30 cellular contexts compared by ENCODE assay signal in genomic region chr5:25128606-25129005, GRCh38.
"Had no signal": no experiment of that assay in that cellular context is flagged by ENCODE, and none has a peak within 500 bp of the region (broad histone marks: within the 10 kb centered on the region; RNA-seq: fewer than 3 reads in every experiment).

No MANE protein-coding gene starts in this region.

- H3K27ac Mint-ChIP-seq: effector memory CD8-positive, alpha-beta T cell; memory B cell; naive thymus-derived CD4-positive, alpha-beta T cell; nephron; stimulated activated naive CD8-positive, alpha-beta T cell treated with anti-CD3 and anti-CD28 coated beads, Interleukin-15, amount 100 ng/mL, for 72 hours had no signal

- H3K4me2 ChIP-seq: hepatocyte, smooth muscle cell had no signal

- H3K27ac ChIP-seq: epithelial cell of prostate, gastrocnemius medialis, heart left ventricle, hepatocyte, prostate gland, right atrium auricular region, suprapubic skin, transverse colon, upper lobe of right lung, uterus had no signal

- H3K36me3 Mint-ChIP-seq: memory B cell; naive thymus-derived CD4-positive, alpha-beta T cell had no signal

- H3K36me3 ChIP-seq: gastrocnemius medialis, heart left ventricle, prostate gland, right atrium auricular region, suprapubic skin, transverse colon, upper lobe of right lung, uterus had no signal

- FAIRE-seq: kidney had no signal

- DNase-seq: cortex of kidney; effector memory CD8-positive, alpha-beta T cell; foreskin fibroblast; gastrocnemius medialis; heart left ventricle; kidney; midbrain; naive thymus-derived CD4-positive, alpha-beta T cell; nucleus accumbens; stimulated activated CD4-positive, alpha-beta T cell treated with anti-CD3 and anti-CD28 coated beads, Interleukin-12 subunit alpha, Interleukin-12 subunit beta, amount 100 ng/mL, for 4 hours; stimulated activated CD4-positive, alpha-beta T cell treated with anti-CD3 and anti-CD28 coated beads, Interleukin-1b, Interleukin-23, amount 100 ng/mL, for 48 hours; stimulated activated CD4-positive, alpha-beta T cell treated with anti-CD3 and anti-CD28 coated beads, Interleukin-4, amount 100 ng/mL, for 1 hour; stimulated activated CD8-positive, alpha-beta memory T cell treated with anti-CD3 and anti-CD28 coated beads, Interleukin-4, amount 100 ng/mL, for 48 hours; stimulated activated naive CD4-positive, alpha-beta T cell; stimulated activated naive CD8-positive, alpha-beta T cell treated with anti-CD3 and anti-CD28 coated beads, Interleukin-15, amount 100 ng/mL, for 72 hours; transverse colon; upper lobe of right lung; uterus had no signal

- H2AFZ ChIP-seq: hepatocyte had no signal

- H3K9me3 Mint-ChIP-seq: nephron had no signal

- H3K27me3 Mint-ChIP-seq: effector memory CD8-positive, alpha-beta T cell; memory B cell; naive thymus-derived CD4-positive, alpha-beta T cell; stimulated activated naive CD8-positive, alpha-beta T cell treated with anti-CD3 and anti-CD28 coated beads, Interleukin-15, amount 100 ng/mL, for 72 hours had no signal

- ATAC-seq: effector memory CD8-positive, alpha-beta T cell; esophagus mucosa; gastrocnemius medialis; heart left ventricle; left lobe of liver; naive thymus-derived CD4-positive, alpha-beta T cell; sciatic nerve; stimulated activated naive CD8-positive, alpha-beta T cell treated with anti-CD3 and anti-CD28 coated beads, Interleukin-15, amount 100 ng/mL, for 72 hours; upper lobe of right lung had no signal

- H3K4me3 ChIP-seq: gastrocnemius medialis, heart left ventricle, hepatocyte, lung, prostate gland, right atrium auricular region, smooth muscle cell, suprapubic skin, transverse colon, upper lobe of right lung, uterus had no signal

- H3K27me3 ChIP-seq: gastrocnemius medialis, heart left ventricle, hepatocyte, right atrium auricular region, suprapubic skin, transverse colon, upper lobe of right lung, uterus had no signal

- H3K79me2 ChIP-seq: hepatocyte had no signal

- H3K4me1 Mint-ChIP-seq: memory B cell; naive thymus-derived CD4-positive, alpha-beta T cell; nephron; stimulated activated naive CD8-positive, alpha-beta T cell treated with anti-CD3 and anti-CD28 coated beads, Interleukin-15, amount 100 ng/mL, for 72 hours had no signal

- H3K4me1 ChIP-seq: gastrocnemius medialis, heart left ventricle, prostate gland, right atrium auricular region, suprapubic skin, transverse colon, upper lobe of right lung, uterus had no signal

- H3K9me3 ChIP-seq: gastrocnemius medialis, prostate gland, right atrium auricular region, suprapubic skin, transverse colon, upper lobe of right lung, uterus had no signal

- H3K4me3 Mint-ChIP-seq: effector memory CD8-positive, alpha-beta T cell; memory B cell; naive thymus-derived CD4-positive, alpha-beta T cell; nephron; stimulated activated naive CD8-positive, alpha-beta T cell treated with anti-CD3 and anti-CD28 coated beads, Interleukin-15, amount 100 ng/mL, for 72 hours had no signal
